12 cellular contexts compared by ENCODE assay signal in genomic region chr3:122066331-122067213, GRCh38.
DNase-seq lines count a peak whose midpoint lies in the region; ATAC-seq and TF ChIP-seq lines count a peak whose summit lies in the region.
"Had no signal": no experiment of that assay in that cellular context is flagged by ENCODE, and none has a peak within 500 bp of the region (broad histone marks: within the 10 kb centered on the region; RNA-seq: fewer than 3 reads in every experiment).

No MANE protein-coding gene starts in this region.

- peak overlapping the region; percentile 39 for H3K4me2 ChIP-seq in BLaER1

- peaks cover 4% of the 10 kb centered on the region for H3K27me3 Mint-ChIP-seq in T-helper 2 cell treated with Interferon-gamma antibody and Interleukin-4, amounts not matched to agents 5 μg/mL and 100 μg/mL, for 36 hours (ENCODE audit: low read depth)

- no peak overlapping the region for H3K9ac ChIP-seq in BLaER1

- H3K4me3 ChIP-seq in BLaER1, result no peak overlapping the region

- peaks cover 10% of the 10 kb centered on the region for H3K36me3 Mint-ChIP-seq in T-helper 2 cell treated with Interferon-gamma antibody and Interleukin-4, amounts not matched to agents 5 μg/mL and 100 μg/mL, for 36 hours (ENCODE audit: low read depth)

- no peaks in the 10 kb centered on the region for H3K36me3 ChIP-seq in BLaER1

- DNase-seq in T-helper 2 cell treated with Interferon-gamma antibody and Interleukin-4, amounts not matched to agents 5 μg/mL and 100 μg/mL, for 36 hours (ENCODE audit: low spot score), result no peak
- no peak for DNase-seq in NCI-H524 treated with DMSO at 0.1 percent for 48 hours (lab: John Stamatoyannopoulos, UW)
- no peak for DNase-seq in activated CD8-positive, alpha-beta memory T cell treated with anti-CD3 and anti-CD28 coated beads for 24 hours
- DNase-seq: cerebellar nuclear complex, NCI-H446 had no signal

- no peaks in the 10 kb centered on the region for H3K9me3 Mint-ChIP-seq in T-helper 2 cell treated with Interferon-gamma antibody and Interleukin-4, amounts not matched to agents 5 μg/mL and 100 μg/mL, for 36 hours

- peak overlapping the region; percentile 73 for H3K4me3 Mint-ChIP-seq in T-helper 2 cell treated with Interferon-gamma antibody and Interleukin-4, amounts not matched to agents 5 μg/mL and 100 μg/mL, for 36 hours

- H4K20me1 ChIP-seq in BLaER1, result no peaks in the 10 kb centered on the region

- H3K27ac ChIP-seq in BLaER1, result no peak overlapping the region

- peaks cover 15% of the 10 kb centered on the region for H3K4me1 ChIP-seq in BLaER1

- peaks cover 43% of the 10 kb centered on the region for H3K4me1 Mint-ChIP-seq in T-helper 2 cell treated with Interferon-gamma antibody and Interleukin-4, amounts not matched to agents 5 μg/mL and 100 μg/mL, for 36 hours (ENCODE audit: low read depth)

- no peaks in the 10 kb centered on the region for H3K27me3 ChIP-seq in BLaER1

- no peak for TF ChIP-seq POLR2A in GM18505 (IDR thresholded peaks at IDR 0.05; ENCODE audit: borderline replicate concordance, extremely low read depth, insufficient read depth, insufficient read length)

- H3K27ac Mint-ChIP-seq in T-helper 2 cell treated with Interferon-gamma antibody and Interleukin-4, amounts not matched to agents 5 μg/mL and 100 μg/mL, for 36 hours, result peak overlapping the region; percentile 86
- H3K27ac Mint-ChIP-seq: progenitor cell of endocrine pancreas had no signal

- H3K9me3 ChIP-seq in BLaER1, result no peaks in the 10 kb centered on the region

- ATAC-seq in GM18502 (IDR thresholded peaks at IDR 0.05; ENCODE audit: poor library complexity, unreplicated experiment) (peak; percentile 20), HG02943 (IDR thresholded peaks at IDR 0.05; ENCODE audit: low read depth, unreplicated experiment) (peak; percentile 13), GM18868 (IDR thresholded peaks at IDR 0.05; ENCODE audit: unreplicated experiment) (no peak), GM18505 (IDR thresholded peaks at IDR 0.05; ENCODE audit: unreplicated experiment) (no peak)
- ATAC-seq: left lobe of liver had no signal

Comparison
In these comparisons a context has a peak if more than half of its experiments do, and no peak if none do; other contexts are left out.
1. ATAC-seq: peak in GM18502 (single experiment) and HG02943 (single experiment); none in GM18868 (single experiment) and GM18505 (single experiment).